In genomic region chr1:98839840-98840239, GRCh38 we compare ENCODE assay signal across 20 cellular contexts.
"Had no signal": no experiment of that assay in that cellular context is flagged by ENCODE, and none has a peak within 500 bp of the region (broad histone marks: within the 10 kb centered on the region; RNA-seq: fewer than 3 reads in every experiment).

No MANE protein-coding gene starts in this region.

- H2AFZ ChIP-seq: parathyroid adenoma had no signal

- H3K4me2 ChIP-seq: smooth muscle cell had no signal

- H3K4me1 ChIP-seq: esophagus muscularis mucosa, parathyroid adenoma, right atrium auricular region, transverse colon had no signal

- H3K36me3 Mint-ChIP-seq: activated CD8-positive, alpha-beta memory T cell treated with anti-CD3 and anti-CD28 coated beads, Interleukin-2, amount 10 ng/mL, durations not matched to agents 7 days and 5 days; mesothelial cell of epicardium; stimulated activated naive B cell treated with anti-CD40 and anti-IgM and Interleukin-4, amounts not matched to agents 10 μg/mL and 1 μg/mL and 100 μg/mL, for 72 hours; T-cell had no signal

- ATAC-seq: activated CD8-positive, alpha-beta memory T cell treated with anti-CD3 and anti-CD28 coated beads, Interleukin-2, amount 10 ng/mL, durations not matched to agents 7 days and 5 days; stimulated activated naive B cell treated with anti-CD40 and anti-IgM and Interleukin-4, amounts not matched to agents 10 μg/mL and 1 μg/mL and 100 μg/mL, for 72 hours; T-cell had no signal

- H3K4me3 ChIP-seq: esophagus muscularis mucosa, right atrium auricular region, smooth muscle cell, transverse colon had no signal

- H3K9me3 ChIP-seq: esophagus muscularis mucosa, right atrium auricular region, transverse colon had no signal

- H3K27ac ChIP-seq: brain microvascular endothelial cell, esophagus muscularis mucosa, parathyroid adenoma, right atrium auricular region, transverse colon had no signal

- H3K36me3 ChIP-seq: brain microvascular endothelial cell, esophagus muscularis mucosa, right atrium auricular region, transverse colon had no signal

- H3K4me1 Mint-ChIP-seq: activated CD8-positive, alpha-beta memory T cell treated with anti-CD3 and anti-CD28 coated beads, Interleukin-2, amount 10 ng/mL, durations not matched to agents 7 days and 5 days; stimulated activated naive B cell treated with anti-CD40 and anti-IgM and Interleukin-4, amounts not matched to agents 10 μg/mL and 1 μg/mL and 100 μg/mL, for 72 hours had no signal

- H3K4me3 Mint-ChIP-seq: activated CD8-positive, alpha-beta memory T cell treated with anti-CD3 and anti-CD28 coated beads, Interleukin-2, amount 10 ng/mL, durations not matched to agents 7 days and 5 days; activated naive CD4-positive, alpha-beta T cell treated with anti-CD3 and anti-CD28 coated beads, Interleukin-2, amount 50 U/mL, for 24 hours; activated T-cell treated with anti-CD3 and anti-CD28 coated beads, Interleukin-2, amount 50 U/mL, for 24 hours; mesothelial cell of epicardium; neural crest cell; stimulated activated naive B cell treated with anti-CD40 and anti-IgM and Interleukin-4, amounts not matched to agents 10 μg/mL and 1 μg/mL and 100 μg/mL, for 72 hours; T-cell had no signal

- H3K27me3 Mint-ChIP-seq: activated CD8-positive, alpha-beta memory T cell treated with anti-CD3 and anti-CD28 coated beads, Interleukin-2, amount 10 ng/mL, durations not matched to agents 7 days and 5 days; activated naive CD4-positive, alpha-beta T cell treated with anti-CD3 and anti-CD28 coated beads, Interleukin-2, amount 50 U/mL, for 24 hours; activated T-cell treated with anti-CD3 and anti-CD28 coated beads, Interleukin-2, amount 50 U/mL, for 24 hours; stimulated activated naive B cell treated with anti-CD40 and anti-IgM and Interleukin-4, amounts not matched to agents 10 μg/mL and 1 μg/mL and 100 μg/mL, for 72 hours; T-cell had no signal

- H3K27me3 ChIP-seq: brain microvascular endothelial cell, esophagus muscularis mucosa, right atrium auricular region, transverse colon had no signal

- H3K9me3 Mint-ChIP-seq: neural crest cell; stimulated activated naive B cell treated with anti-CD40 and anti-IgM and Interleukin-4, amounts not matched to agents 10 μg/mL and 1 μg/mL and 100 μg/mL, for 72 hours had no signal

- H3K9ac ChIP-seq: parathyroid adenoma had no signal

- H3K27ac Mint-ChIP-seq: activated CD8-positive, alpha-beta memory T cell treated with anti-CD3 and anti-CD28 coated beads, Interleukin-2, amount 10 ng/mL, durations not matched to agents 7 days and 5 days; activated naive CD4-positive, alpha-beta T cell treated with anti-CD3 and anti-CD28 coated beads, Interleukin-2, amount 50 U/mL, for 24 hours; activated T-cell treated with anti-CD3 and anti-CD28 coated beads, Interleukin-2, amount 50 U/mL, for 24 hours; mesothelial cell of epicardium; stimulated activated naive B cell treated with anti-CD40 and anti-IgM and Interleukin-4, amounts not matched to agents 10 μg/mL and 1 μg/mL and 100 μg/mL, for 72 hours; T-cell had no signal

- DNase-seq: activated CD4-positive, alpha-beta T cell treated with anti-CD3 and anti-CD28 coated beads for 1 hour; activated CD4-positive, alpha-beta T cell treated with anti-CD3 and anti-CD28 coated beads, Interleukin-2, amount 50 U/mL, for 48 hours; activated CD8-positive, alpha-beta memory T cell treated with anti-CD3 and anti-CD28 coated beads, Interleukin-2, amount 10 ng/mL, durations not matched to agents 7 days and 5 days; activated effector memory CD4-positive, alpha-beta T cell treated with Interleukin-2 at 50 U/mL for 16 hours; activated T-cell treated with anti-CD3 and anti-CD28 coated beads, Interleukin-2, amount 50 U/mL, for 24 hours; amygdala; brain microvascular endothelial cell; cerebellar nuclear complex; hypothalamus; stimulated activated naive B cell treated with anti-CD40 and anti-IgM and Interleukin-4, amounts not matched to agents 10 μg/mL and 1 μg/mL and 100 μg/mL, for 72 hours; T-cell; T1000; transverse colon had no signal
